ENCODE assay signal across 8 cellular contexts in the genomic region with DNA sequence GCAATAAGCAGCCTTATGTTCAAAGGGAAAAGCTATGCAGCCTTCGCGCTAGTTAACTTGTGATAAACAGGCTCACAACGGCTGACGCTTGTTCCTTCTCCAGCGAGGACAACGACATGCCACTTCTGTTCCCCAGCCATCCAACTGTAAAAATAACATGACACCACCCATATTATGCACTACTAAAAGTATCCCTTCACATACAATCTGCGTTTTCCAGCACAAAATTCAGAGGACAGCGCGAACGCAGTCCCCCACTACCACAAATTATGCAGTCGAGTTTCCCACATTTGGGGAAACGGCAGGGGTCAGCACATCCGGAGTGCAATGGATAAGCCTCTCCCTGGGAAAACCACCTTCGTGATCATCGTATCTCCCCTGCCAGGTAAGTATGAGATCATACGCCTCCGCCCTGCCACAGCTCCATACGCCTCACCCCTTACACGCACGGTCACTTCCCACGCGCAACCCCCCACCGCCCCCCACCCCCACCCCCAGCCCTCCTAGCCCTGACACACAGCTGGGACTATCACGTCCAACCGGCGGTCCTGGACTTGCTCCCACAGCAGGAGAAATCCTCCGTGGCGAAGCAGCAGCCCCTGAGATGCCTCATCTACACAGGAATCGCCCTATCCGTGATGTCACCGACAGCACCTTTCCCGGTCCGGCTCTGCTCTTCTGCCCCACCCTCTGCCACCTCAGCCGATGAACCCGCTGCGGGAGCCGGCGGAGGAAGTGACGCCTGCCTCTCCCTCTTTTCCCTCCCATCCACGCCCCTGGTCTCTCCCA.
DNase-seq lines count a peak whose midpoint lies in the region; ATAC-seq, FAIRE-seq and TF ChIP-seq lines count a peak whose summit lies in the region.

No MANE protein-coding gene starts in this region.

- no peak overlapping the region for H2BK15ac ChIP-seq in neuronal stem cell (ENCODE audit: low read length)

- WGBS in neuronal stem cell (ENCODE audit: extremely low coverage in 2 of 2, insufficient read length in 2 of 2, insufficient replicate concordance in 1 of 2), 2 donors: no CpG with 5 or more reads among the region's 40 CpGs

- FAIRE-seq in GM12892 (lab: Jason Lieb, UNC): no peak

- H2AK5ac ChIP-seq in neuronal stem cell (ENCODE audit: low read depth, low read length): no peak overlapping the region

- intact Hi-C loops in dendritic cell treated with granulocyte-macrophage colony-stimulating factor and Interleukin-4, amounts not matched to agents 40 ng/mL and 50 ng/mL, for 4 days (cut with micrococcal nuclease): no loop called here

- no peaks in the 10 kb centered on the region for H3K36me3 Mint-ChIP-seq in dendritic cell treated with granulocyte-macrophage colony-stimulating factor and Interleukin-4, amounts not matched to agents 40 ng/mL and 50 ng/mL, for 4 days (ENCODE audit: low read depth)

- peak overlapping the region; percentile 89 for H3K23ac ChIP-seq in neuronal stem cell (ENCODE audit: low read depth, low read length, poor library complexity)

- no peak overlapping the region for H3K27ac ChIP-seq in neuronal stem cell (replicated peaks; ENCODE audit: low read length)

- peak overlapping the region; percentile 45 for H2AFZ ChIP-seq in neuronal stem cell (ENCODE audit: low read length)

- peaks cover 62% of the 10 kb centered on the region for H3K27me3 Mint-ChIP-seq in dendritic cell treated with granulocyte-macrophage colony-stimulating factor and Interleukin-4, amounts not matched to agents 40 ng/mL and 50 ng/mL, for 4 days

- no peak for TF ChIP-seq POLR2A in GM12892 (IDR thresholded peaks at IDR 0.05; ENCODE audit: low read depth, low read length)

- H3K9ac ChIP-seq in neuronal stem cell (ENCODE audit: low read depth, low read length, poor library complexity): peak overlapping the region; percentile 83

- H4K91ac ChIP-seq in neuronal stem cell (ENCODE audit: low read depth, low read length, poor library complexity): no peak overlapping the region

- H2BK5ac ChIP-seq in neuronal stem cell (ENCODE audit: low read length): no peak overlapping the region

- peaks cover 30% of the 10 kb centered on the region for H3K4me1 Mint-ChIP-seq in dendritic cell treated with granulocyte-macrophage colony-stimulating factor and Interleukin-4, amounts not matched to agents 40 ng/mL and 50 ng/mL, for 4 days (ENCODE audit: low read depth)

- no peak overlapping the region for H3K4ac ChIP-seq in neuronal stem cell (ENCODE audit: low read length)

- H3K36me3 ChIP-seq in neuronal stem cell (replicated peaks in 1 of 2; ENCODE audit: control insufficient read depth in 2 of 2, insufficient read depth in 2 of 2, low read length in 2 of 2): no peaks in the 10 kb centered on the region

- peak overlapping the region; percentile 60 for H3K4me2 ChIP-seq in neuronal stem cell (ENCODE audit: insufficient read depth, low read length, poor library complexity, severe bottlenecking)

- H3K4me3 Mint-ChIP-seq in dendritic cell treated with granulocyte-macrophage colony-stimulating factor and Interleukin-4, amounts not matched to agents 40 ng/mL and 50 ng/mL, for 4 days: peak overlapping the region; percentile 53

- H4K8ac ChIP-seq in neuronal stem cell (ENCODE audit: low read depth, low read length): no peak overlapping the region

- peak; percentile 23 for DNase-seq in CD1c-positive myeloid dendritic cell (ENCODE audit: extremely low spot score)
- DNase-seq in T-helper 9 cell: peak; percentile 26
- DNase-seq in neuronal stem cell (ENCODE audit: low spot score): no peak
- no peak for DNase-seq in GM12892 (ENCODE audit: insufficient read length)
- DNase-seq in NK-92 treated with Interleukin-12 subunit alpha and Interleukin-12 subunit beta, amount 100 ng/mL, for 24 hours (lab: John Stamatoyannopoulos, UW): no peak

- H2BK12ac ChIP-seq in neuronal stem cell (ENCODE audit: low read length): no peak overlapping the region

- H3K4me3 ChIP-seq in neuronal stem cell (ENCODE audit: low read length in 2 of 2): peak overlapping the region in 1 of 2 donors; percentile 80

- no peak overlapping the region for H3K14ac ChIP-seq in neuronal stem cell (ENCODE audit: low read length)

- peaks cover 0 to 54% (median 16%) of the 10 kb centered on the region in 3 experiments for H3K27me3 ChIP-seq in neuronal stem cell (ENCODE audit: control insufficient read depth in 3 of 3, insufficient read depth in 3 of 3, low read depth in 1 of 3, low read length in 3 of 3)

- no peak for ATAC-seq in GM18861 (IDR thresholded peaks at IDR 0.05; ENCODE audit: unreplicated experiment)
- no peak for ATAC-seq in GM18498 (IDR thresholded peaks at IDR 0.05; ENCODE audit: unreplicated experiment)

- peak overlapping the region; percentile 44 for H3K18ac ChIP-seq in neuronal stem cell (ENCODE audit: low read length)

- H3K9me3 Mint-ChIP-seq in dendritic cell treated with granulocyte-macrophage colony-stimulating factor and Interleukin-4, amounts not matched to agents 40 ng/mL and 50 ng/mL, for 4 days: no peaks in the 10 kb centered on the region

- H3K4me1 ChIP-seq in neuronal stem cell (ENCODE audit: control insufficient read depth in 2 of 2, insufficient read depth in 1 of 2, low read depth in 1 of 2, low read length in 2 of 2): peaks cover 0 to 6% of the 10 kb centered on the region in 2 donors

- no peak overlapping the region for H3K27ac Mint-ChIP-seq in dendritic cell treated with granulocyte-macrophage colony-stimulating factor and Interleukin-4, amounts not matched to agents 40 ng/mL and 50 ng/mL, for 4 days

- H3K9me3 ChIP-seq in neuronal stem cell (replicated peaks in 1 of 2; ENCODE audit: control insufficient read depth in 2 of 2, insufficient read depth in 1 of 2, low read depth in 1 of 2, low read length in 2 of 2): no peaks in the 10 kb centered on the region

- no peaks in the 10 kb centered on the region for H3K79me1 ChIP-seq in neuronal stem cell (ENCODE audit: low read depth, low read length)

- no peak overlapping the region for H2BK120ac ChIP-seq in neuronal stem cell (ENCODE audit: low read depth, low read length)

Comparison
In these comparisons a context has a peak if more than half of its experiments do, and no peak if none do; other contexts are left out.
1. DNase-seq: peak in CD1c-positive myeloid dendritic cell (single experiment) and T-helper 9 cell (single experiment); none in neuronal stem cell (single experiment), GM12892 (single experiment) and NK-92 treated with Interleukin-12 subunit alpha and Interleukin-12 subunit beta, amount 100 ng/mL, for 24 hours (single experiment).